ENCODE assay signal across 1 cellular context in the genomic region with DNA sequence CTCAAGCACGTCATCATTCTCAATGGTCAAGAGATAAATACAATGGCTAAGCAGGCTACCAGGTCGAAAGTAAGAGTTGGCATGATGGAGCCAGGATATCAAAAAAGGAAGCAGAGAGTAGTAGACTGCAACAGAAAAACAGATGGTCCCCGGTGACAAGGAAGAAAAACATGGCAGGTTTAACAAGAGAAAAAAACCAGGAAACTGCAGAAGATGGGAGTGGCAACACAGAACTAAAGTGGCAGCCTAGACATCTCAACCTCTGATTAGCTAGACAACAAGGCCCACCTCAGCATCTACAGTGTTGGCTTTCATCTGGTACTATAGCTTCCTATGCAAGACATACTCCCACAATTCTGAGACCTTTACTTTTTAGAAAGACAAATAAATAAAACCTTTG.
TF ChIP-seq lines count a peak whose summit lies in the region.

No MANE protein-coding gene starts in this region.

TF ChIP-seq in GM12878, 131 proteins besides CTCF, POLR2A, EP300 and RAD21:
- TF ChIP-seq SMC3 (IDR thresholded peaks at IDR 0.05; ENCODE audit: borderline replicate concordance, low read length) (no peak), NFXL1 (IDR thresholded peaks at IDR 0.05; ENCODE audit: borderline replicate concordance) (no peak), RCOR1 (conservative IDR thresholded peaks at IDR 0.05; ENCODE audit: low read depth, low read length) (no peak), IRF5 (IDR thresholded peaks at IDR 0.05; ENCODE audit: borderline replicate concordance) (no peak), NR2C1 (IDR thresholded peaks at IDR 0.05) (no peak), SUZ12 (IDR thresholded peaks at IDR 0.05; ENCODE audit: unreplicated experiment) (no peak), RELA (IDR thresholded peaks at IDR 0.05; ENCODE audit: borderline replicate concordance, partially characterized antibody) (no peak), ZNF384 (IDR thresholded peaks at IDR 0.05; ENCODE audit: borderline replicate concordance, low read depth, low read length) (no peak), ZBTB40 (IDR thresholded peaks at IDR 0.05; ENCODE audit: borderline replicate concordance) (no peak)
TF ChIP-seq in GM12878: peak in this region for 0.
